ENCODE assay signal across 36 cellular contexts in the genomic region with DNA sequence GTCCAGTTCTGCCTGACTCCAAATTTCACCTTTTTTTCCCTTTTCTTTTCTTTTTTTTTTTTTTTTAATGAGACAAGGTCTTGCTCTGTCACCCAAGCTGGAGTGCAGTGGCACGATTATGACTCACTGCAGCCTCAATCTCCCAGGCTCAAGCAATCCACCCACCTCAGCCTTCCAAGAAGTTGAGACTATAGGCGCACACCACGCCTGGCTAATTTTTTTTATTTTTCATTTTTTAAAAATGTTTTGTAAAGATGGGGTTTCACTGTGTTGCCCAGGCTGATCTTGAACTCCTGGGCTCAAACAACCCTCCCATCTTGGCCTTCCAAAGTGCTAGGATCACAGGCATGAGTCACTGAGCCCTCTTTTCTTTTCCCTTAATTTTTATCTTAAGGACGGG.
"Had no signal": no experiment of that assay in that cellular context is flagged by ENCODE, and none has a peak within 500 bp of the region (broad histone marks: within the 10 kb centered on the region; RNA-seq: fewer than 3 reads in every experiment).

No MANE protein-coding gene starts in this region.

- DNase-seq: activated B cell treated with CpG ODN at 0.5 μM for 24 hours; activated CD4-positive, alpha-beta memory T cell treated with anti-CD3 and anti-CD28 coated beads for 36 hours; activated CD4-positive, alpha-beta T cell treated with anti-CD3 and anti-CD28 coated beads for 4 hours; activated CD4-positive, alpha-beta T cell treated with anti-CD3 and anti-CD28 coated beads, Interleukin-2, amount 10 ng/mL, durations not matched to agents 24 days and 14 days; activated CD4-positive, alpha-beta T cell treated with anti-CD3 and anti-CD28 coated beads, Interleukin-2, amount 50 U/mL, for 1 hour; activated CD4-positive, alpha-beta T cell treated with anti-CD3 and anti-CD28 coated beads, Interleukin-2, amount 50 U/mL, for 4 hours; activated CD4-positive, CD25-positive, alpha-beta regulatory T cell treated with anti-CD3 and anti-CD28 coated beads, Interleukin-2, amount 50 U/mL, for 72 hours; activated CD8-positive, alpha-beta memory T cell treated with anti-CD3 and anti-CD28 coated beads, Interleukin-2, amount 50 U/mL, for 4 hours; activated CD8-positive, alpha-beta T cell treated with anti-CD3 and anti-CD28 coated beads for 36 hours; activated effector memory CD4-positive, alpha-beta T cell treated with anti-CD3 and anti-CD28 coated beads, Interleukin-2, amount 50 U/mL, for 16 hours; activated gamma-delta T cell treated with Interleukin-2 at 50 U/mL for 16 hours; activated naive CD4-positive, alpha-beta T cell; activated naive CD4-positive, alpha-beta T cell treated with anti-CD3 and anti-CD28 coated beads for 36 hours; activated naive CD4-positive, alpha-beta T cell treated with anti-CD3 and anti-CD28 coated beads, Interleukin-2, amount 50 U/mL, for 16 hours; activated naive CD8-positive, alpha-beta T cell treated with anti-CD3 and anti-CD28 coated beads for 36 hours; activated T-cell treated with anti-CD3 and anti-CD28 coated beads for 4 hours; activated T-cell treated with anti-CD3 and anti-CD28 coated beads, Interleukin-2, amount 50 U/mL, for 1 hour; activated T-cell treated with anti-CD3 and anti-CD28 coated beads, Interleukin-2, amount 50 U/mL, for 4 hours; activated T-cell treated with anti-CD3 and anti-CD28 coated beads, Interleukin-2, amount 50 U/mL, for 72 hours; adrenal gland; amniotic stem cell; cerebellar nuclear complex; colonic mucosa; T-helper 2 cell; T-helper 9 cell had no signal

- H3K4me3 Mint-ChIP-seq: activated B cell treated with CpG ODN at 0.5 μM for 24 hours; activated CD4-positive, alpha-beta memory T cell treated with anti-CD3 and anti-CD28 coated beads for 36 hours; activated CD4-positive, alpha-beta T cell treated with anti-CD3 and anti-CD28 coated beads, Interleukin-2, amount 10 ng/mL, durations not matched to agents 24 days and 14 days; activated CD8-positive, alpha-beta T cell treated with anti-CD3 and anti-CD28 coated beads for 36 hours; activated naive CD4-positive, alpha-beta T cell treated with anti-CD3 and anti-CD28 coated beads for 36 hours; activated naive CD8-positive, alpha-beta T cell treated with anti-CD3 and anti-CD28 coated beads for 36 hours; activated T-cell treated with anti-CD3 and anti-CD28 coated beads, Interleukin-2, amount 50 U/mL, for 4 hours; activated T-cell treated with anti-CD3 and anti-CD28 coated beads, Interleukin-2, amount 50 U/mL, for 72 hours; activated T-helper 1 cell treated with anti-CD3 and anti-CD28 coated beads, Interleukin-12 subunit alpha, Interleukin-12 subunit beta, Interleukin-2, Interleukin-4 antibody, amounts not matched to agents 30 ng/mL and 10 ng/mL and 1 ng/mL, durations not matched to agents 14 hours and 24 hours and 36 hours; activated T-helper 17 cell treated with anti-CD3 and anti-CD28 coated beads, Interleukin-2, amount 50 U/mL, for 72 hours; brain; central memory CD8-positive, alpha-beta T cell; T-helper 1 cell treated with Interleukin-12 subunit alpha and Interleukin-12 subunit beta and Interleukin-4 antibody, amounts not matched to agents 30 μg/mL and 1 μg/mL, for 36 hours; T-helper 2 cell treated with Interferon-gamma antibody and Interleukin-4, amounts not matched to agents 5 μg/mL and 100 μg/mL, for 36 hours had no signal

- H3K4me1 Mint-ChIP-seq: activated naive CD8-positive, alpha-beta T cell treated with anti-CD3 and anti-CD28 coated beads for 36 hours; activated T-helper 17 cell treated with anti-CD3 and anti-CD28 coated beads, Interleukin-2, amount 50 U/mL, for 72 hours; brain; central memory CD8-positive, alpha-beta T cell had no signal

- H3K4me1 ChIP-seq: adrenal gland, colonic mucosa had no signal

- H3K27me3 ChIP-seq: ascending aorta, colonic mucosa had no signal

- H3K27ac ChIP-seq: adrenal gland, ascending aorta, cardiac muscle cell, colonic mucosa had no signal

- ATAC-seq: activated CD8-positive, alpha-beta T cell treated with anti-CD3 and anti-CD28 coated beads for 36 hours; activated naive CD4-positive, alpha-beta T cell treated with anti-CD3 and anti-CD28 coated beads, Interleukin-2, amount 50 U/mL, for 72 hours; activated T-cell treated with anti-CD3 and anti-CD28 coated beads, Interleukin-2, amount 50 U/mL, for 4 hours; activated T-cell treated with anti-CD3 and anti-CD28 coated beads, Interleukin-2, amount 50 U/mL, for 72 hours; activated T-helper 17 cell treated with anti-CD3 and anti-CD28 coated beads, Interleukin-2, amount 50 U/mL, for 72 hours had no signal

- H3K9me3 ChIP-seq: adrenal gland, ascending aorta, colonic mucosa had no signal

- H3K4me3 ChIP-seq: adrenal gland, ascending aorta, cardiac muscle cell, colonic mucosa had no signal

- H3K9me3 Mint-ChIP-seq: activated B cell treated with CpG ODN at 0.5 μM for 24 hours; activated CD4-positive, alpha-beta memory T cell treated with anti-CD3 and anti-CD28 coated beads for 36 hours; activated CD4-positive, alpha-beta T cell treated with anti-CD3 and anti-CD28 coated beads, Interleukin-2, amount 10 ng/mL, durations not matched to agents 24 days and 14 days; activated CD8-positive, alpha-beta T cell treated with anti-CD3 and anti-CD28 coated beads for 36 hours; activated naive CD4-positive, alpha-beta T cell treated with anti-CD3 and anti-CD28 coated beads for 36 hours; activated naive CD4-positive, alpha-beta T cell treated with anti-CD3 and anti-CD28 coated beads, Interleukin-2, amount 50 U/mL, for 72 hours; activated naive CD8-positive, alpha-beta T cell treated with anti-CD3 and anti-CD28 coated beads for 36 hours; activated T-cell treated with anti-CD3 and anti-CD28 coated beads, Interleukin-2, amount 50 U/mL, for 4 hours; activated T-cell treated with anti-CD3 and anti-CD28 coated beads, Interleukin-2, amount 50 U/mL, for 72 hours; activated T-helper 1 cell treated with anti-CD3 and anti-CD28 coated beads, Interleukin-12 subunit alpha, Interleukin-12 subunit beta, Interleukin-2, Interleukin-4 antibody, amounts not matched to agents 30 ng/mL and 10 ng/mL and 1 ng/mL, durations not matched to agents 14 hours and 24 hours and 36 hours; activated T-helper 17 cell treated with anti-CD3 and anti-CD28 coated beads, Interleukin-2, amount 50 U/mL, for 72 hours; brain; central memory CD8-positive, alpha-beta T cell; T-helper 1 cell treated with Interleukin-12 subunit alpha and Interleukin-12 subunit beta and Interleukin-4 antibody, amounts not matched to agents 30 μg/mL and 1 μg/mL, for 36 hours; T-helper 2 cell treated with Interferon-gamma antibody and Interleukin-4, amounts not matched to agents 5 μg/mL and 100 μg/mL, for 36 hours had no signal

- H3K36me3 ChIP-seq: adrenal gland, ascending aorta, cardiac muscle cell, colonic mucosa had no signal

- H3K27ac Mint-ChIP-seq: activated B cell treated with CpG ODN at 0.5 μM for 24 hours; activated CD4-positive, alpha-beta memory T cell treated with anti-CD3 and anti-CD28 coated beads for 36 hours; activated CD4-positive, alpha-beta T cell treated with anti-CD3 and anti-CD28 coated beads, Interleukin-2, amount 10 ng/mL, durations not matched to agents 24 days and 14 days; activated CD8-positive, alpha-beta T cell treated with anti-CD3 and anti-CD28 coated beads for 36 hours; activated naive CD4-positive, alpha-beta T cell treated with anti-CD3 and anti-CD28 coated beads for 36 hours; activated naive CD4-positive, alpha-beta T cell treated with anti-CD3 and anti-CD28 coated beads, Interleukin-2, amount 50 U/mL, for 72 hours; activated naive CD8-positive, alpha-beta T cell treated with anti-CD3 and anti-CD28 coated beads for 36 hours; activated T-cell treated with anti-CD3 and anti-CD28 coated beads, Interleukin-2, amount 50 U/mL, for 72 hours; activated T-helper 1 cell treated with anti-CD3 and anti-CD28 coated beads, Interleukin-12 subunit alpha, Interleukin-12 subunit beta, Interleukin-2, Interleukin-4 antibody, amounts not matched to agents 30 ng/mL and 10 ng/mL and 1 ng/mL, durations not matched to agents 14 hours and 24 hours and 36 hours; activated T-helper 17 cell treated with anti-CD3 and anti-CD28 coated beads, Interleukin-2, amount 50 U/mL, for 72 hours; brain; T-helper 1 cell treated with Interleukin-12 subunit alpha and Interleukin-12 subunit beta and Interleukin-4 antibody, amounts not matched to agents 30 μg/mL and 1 μg/mL, for 36 hours; T-helper 2 cell treated with Interferon-gamma antibody and Interleukin-4, amounts not matched to agents 5 μg/mL and 100 μg/mL, for 36 hours had no signal

- H3K36me3 Mint-ChIP-seq: activated CD4-positive, alpha-beta memory T cell treated with anti-CD3 and anti-CD28 coated beads for 36 hours; activated naive CD4-positive, alpha-beta T cell treated with anti-CD3 and anti-CD28 coated beads, Interleukin-2, amount 50 U/mL, for 72 hours; activated naive CD8-positive, alpha-beta T cell treated with anti-CD3 and anti-CD28 coated beads for 36 hours; brain had no signal

- FAIRE-seq: bronchial epithelial cell, TTC549 had no signal
